In genomic region chr12:51217133-51217967, GRCh38 we compare ENCODE assay signal across 9 cellular contexts. TPM values are rescaled to one million over a fixed set of nuclear protein-coding genes. Genes with fewer than 3 reads are reported as not detected.
A peak's percentile ranks its signal among the peaks of the same experiment; 100 is the strongest.
DNase-seq lines count a peak whose midpoint lies in the region; ATAC-seq and TF ChIP-seq lines count a peak whose summit lies in the region.
"Had no signal": no experiment of that assay in that cellular context is flagged by ENCODE, and none has a peak within 500 bp of the region (broad histone marks: within the 10 kb centered on the region; RNA-seq: fewer than 3 reads in every experiment).

No MANE protein-coding gene starts in this region.

- H3K4me1 Mint-ChIP-seq in activated naive CD8-positive, alpha-beta T cell treated with anti-CD3 and anti-CD28 coated beads, Interleukin-2, amount 10 ng/mL, durations not matched to agents 7 days and 5 days = peaks cover 8% of the 10 kb centered on the region

- peak overlapping the region; percentile 67 for H3K4ac ChIP-seq in trophoblast cell (ENCODE audit: low read depth, low read length)

- H2BK5ac ChIP-seq in trophoblast cell (ENCODE audit: low read depth, low read length, poor library complexity) = peak overlapping the region; percentile 83

- peak overlapping the region; percentile 59 for H2AFZ ChIP-seq in trophoblast cell (ENCODE audit: insufficient read depth, low read length, poor library complexity)

- no peak overlapping the region for H2BK12ac ChIP-seq in trophoblast cell (ENCODE audit: low read length)

- peaks cover 14% of the 10 kb centered on the region for H3K4me1 ChIP-seq in cardiac muscle cell (ENCODE audit: low read depth)
- H3K4me1 ChIP-seq in trophoblast cell (ENCODE audit: control insufficient read depth in 1 of 2, insufficient read depth in 2 of 2, low read length in 2 of 2) = peaks cover 4 to 10% of the 10 kb centered on the region in 2 experiments

- peak overlapping the region; percentile 53 for H4K8ac ChIP-seq in trophoblast cell (ENCODE audit: low read depth, low read length)

- H3K14ac ChIP-seq in trophoblast cell (ENCODE audit: low read length) = peak overlapping the region; percentile 91

- peaks cover 2% of the 10 kb centered on the region for H3K79me2 ChIP-seq in trophoblast cell (ENCODE audit: control insufficient read depth, insufficient read depth, low read length, poor library complexity)

- DNase-seq in DMS53 (lab: John Stamatoyannopoulos, UW) (peak; percentile 77), DMS53 treated with DMSO at 0.1 percent for 48 hours (lab: John Stamatoyannopoulos, UW; ENCODE audit: unreplicated experiment) (no peak), SK-N-MC (ENCODE audit: low read depth, low spot score) (no peak), cardiac muscle cell (ENCODE audit: low read depth in 1 of 2, low spot score in 1 of 2) (peak; percentile 17 to 66), trophoblast cell (peak in 1 of 2 donors; percentile 23)
- DNase-seq in activated naive CD8-positive, alpha-beta T cell treated with anti-CD3 and anti-CD28 coated beads, Interleukin-2, amount 10 ng/mL, durations not matched to agents 7 days and 5 days = peak; percentile 63

- H3K18ac ChIP-seq in trophoblast cell (ENCODE audit: low read length) = peak overlapping the region; percentile 77

- H3K27ac ChIP-seq in SK-N-MC = peak overlapping the region; percentile 89
- peak overlapping the region; percentile 81 for H3K27ac ChIP-seq in cardiac muscle cell
- peak overlapping the region; percentile 51 for H3K27ac ChIP-seq in trophoblast cell (ENCODE audit: low read depth, low read length)
- H3K27ac ChIP-seq: C4-2B had no signal

- H2AK5ac ChIP-seq in trophoblast cell (ENCODE audit: low read length) = no peak overlapping the region

- POLR2A ChIA-PET in activated naive CD8-positive, alpha-beta T cell treated with anti-CD3 and anti-CD28 coated beads, Interleukin-2, amount 10 ng/mL, durations not matched to agents 7 days and 5 days (lab: Charles Lee) = interaction anchor here (0.6 to 3.7 kb wide), 9 partner anchors 22 to 699 kb away, joined by 3 to 46 read pairs (median 5); partner anchors contain the start of genes CSRNP2, DAZAP2 and LETMD1

- no peak overlapping the region for H3K23ac ChIP-seq in trophoblast cell (ENCODE audit: low read length)

- peak overlapping the region; percentile 71 for H3K4me3 Mint-ChIP-seq in activated naive CD8-positive, alpha-beta T cell treated with anti-CD3 and anti-CD28 coated beads, Interleukin-2, amount 10 ng/mL, durations not matched to agents 7 days and 5 days

- TF ChIP-seq CTCF in cardiac muscle cell (IDR thresholded peaks at IDR 0.05; ENCODE audit: low read depth, low read length) = peak; percentile 21

- ATAC-seq in HG03025 (IDR thresholded peaks at IDR 0.05; ENCODE audit: low FRiP score, unreplicated experiment) (peak; percentile 32), HG03196 (IDR thresholded peaks at IDR 0.05; ENCODE audit: unreplicated experiment) (no peak)
- peak; percentile 46 for ATAC-seq in activated naive CD8-positive, alpha-beta T cell treated with anti-CD3 and anti-CD28 coated beads, Interleukin-2, amount 10 ng/mL, durations not matched to agents 7 days and 5 days (ENCODE audit: low read depth)

- peaks cover 2% of the 10 kb centered on the region for H3K36me3 Mint-ChIP-seq in activated naive CD8-positive, alpha-beta T cell treated with anti-CD3 and anti-CD28 coated beads, Interleukin-2, amount 10 ng/mL, durations not matched to agents 7 days and 5 days

- peak overlapping the region; percentile 74 for H4K91ac ChIP-seq in trophoblast cell (ENCODE audit: low read depth, low read length)

- H3K4me2 ChIP-seq in trophoblast cell (ENCODE audit: low read length) = peak overlapping the region; percentile 80

- H3K27me3 ChIP-seq in cardiac muscle cell (no peaks in the 10 kb centered on the region), trophoblast cell (ENCODE audit: insufficient read depth, low read length) (no peaks in the 10 kb centered on the region)

- no peaks in the 10 kb centered on the region for H3K27me3 Mint-ChIP-seq in activated naive CD8-positive, alpha-beta T cell treated with anti-CD3 and anti-CD28 coated beads, Interleukin-2, amount 10 ng/mL, durations not matched to agents 7 days and 5 days

- H3K9ac ChIP-seq in SK-N-MC (ENCODE audit: insufficient read length) (peak overlapping the region; percentile 96), trophoblast cell (ENCODE audit: low read length) (peak overlapping the region; percentile 81)

- H3K4me3 ChIP-seq in SK-N-MC (peak overlapping the region; percentile 93), cardiac muscle cell (peak overlapping the region; percentile 92), trophoblast cell (ENCODE audit: low read depth, low read length) (peak overlapping the region; percentile 85)

- H3K27ac Mint-ChIP-seq in activated naive CD8-positive, alpha-beta T cell treated with anti-CD3 and anti-CD28 coated beads, Interleukin-2, amount 10 ng/mL, durations not matched to agents 7 days and 5 days = peak overlapping the region; percentile 67

- H3K9me3 Mint-ChIP-seq in activated naive CD8-positive, alpha-beta T cell treated with anti-CD3 and anti-CD28 coated beads, Interleukin-2, amount 10 ng/mL, durations not matched to agents 7 days and 5 days = no peaks in the 10 kb centered on the region

- H3K9me3 ChIP-seq in SK-N-MC (ENCODE audit: low read depth, low read length) (no peaks in the 10 kb centered on the region), cardiac muscle cell (ENCODE audit: low read depth) (no peaks in the 10 kb centered on the region), trophoblast cell (ENCODE audit: insufficient read depth, low read depth, low read length) (no peaks in the 10 kb centered on the region)

- peaks cover 9% of the 10 kb centered on the region for H3K79me1 ChIP-seq in trophoblast cell (ENCODE audit: low read length)

- H4K12ac ChIP-seq in trophoblast cell (ENCODE audit: low read depth, low read length) = peak overlapping the region; percentile 74

- WGBS in trophoblast cell (ENCODE audit: extremely low coverage, insufficient coverage, insufficient read length) = no CpG with 5 or more reads among the region's 81 CpGs

- peaks cover 8% of the 10 kb centered on the region for H3K36me3 ChIP-seq in SK-N-MC (ENCODE audit: insufficient read depth, low read length)
- no peaks in the 10 kb centered on the region for H3K36me3 ChIP-seq in cardiac muscle cell
- no peaks in the 10 kb centered on the region for H3K36me3 ChIP-seq in trophoblast cell (ENCODE audit: control insufficient read depth in 1 of 2, insufficient read depth in 2 of 2, low read length in 2 of 2)

- H2BK120ac ChIP-seq in trophoblast cell (ENCODE audit: insufficient read depth, low read length, poor library complexity) = peak overlapping the region; percentile 87

RNA-seq across cellular contexts. Expression of gene POU6F1, which starts 0.5 kb away (rescaled TPM):
- total RNA-seq in activated naive CD8-positive, alpha-beta T cell treated with anti-CD3 and anti-CD28 coated beads, Interleukin-2, amount 10 ng/mL, durations not matched to agents 7 days and 5 days = 10 to 100 TPM; 20.6 to 21.8 TPM
- 1.5 and 3.8 TPM in 2 replicates for total RNA-seq in cardiac muscle cell
- 3.4 and 6.6 TPM in 2 replicates for polyA plus RNA-seq in cardiac muscle cell
- 4.6 and 5.9 TPM in 2 replicates for polyA plus RNA-seq in trophoblast cell (2013)

RNA-seq across cellular contexts. Expression of gene DAZAP2, which starts 21.3 kb away (rescaled TPM):
- 100 to 1,000 TPM; 237 to 249 TPM for total RNA-seq in activated naive CD8-positive, alpha-beta T cell treated with anti-CD3 and anti-CD28 coated beads, Interleukin-2, amount 10 ng/mL, durations not matched to agents 7 days and 5 days
- total RNA-seq in cardiac muscle cell = 105 and 131 TPM in 2 replicates
- polyA plus RNA-seq in cardiac muscle cell = 147 and 191 TPM in 2 replicates
- polyA plus RNA-seq in trophoblast cell (2013) = 132 and 144 TPM in 2 replicates

RNA-seq across cellular contexts. Expression of gene TFCP2, which starts 44.4 kb away (rescaled TPM):
- total RNA-seq in activated naive CD8-positive, alpha-beta T cell treated with anti-CD3 and anti-CD28 coated beads, Interleukin-2, amount 10 ng/mL, durations not matched to agents 7 days and 5 days = 10 to 100 TPM; 33.6 to 35.4 TPM
- total RNA-seq in cardiac muscle cell = 8.2 and 12.2 TPM in 2 replicates
- 17.0 and 26.6 TPM in 2 replicates for polyA plus RNA-seq in cardiac muscle cell
- polyA plus RNA-seq in trophoblast cell (2013) = 19.4 and 20.9 TPM in 2 replicates

RNA-seq across cellular contexts. Expression of gene SMAGP, which starts 52.9 kb away (rescaled TPM):
- 1 to 10 TPM; 4.1 to 5.6 TPM for total RNA-seq in activated naive CD8-positive, alpha-beta T cell treated with anti-CD3 and anti-CD28 coated beads, Interleukin-2, amount 10 ng/mL, durations not matched to agents 7 days and 5 days
- total RNA-seq in cardiac muscle cell = 3.0 and 5.5 TPM in 2 replicates
- 4.7 and 6.7 TPM in 2 replicates for polyA plus RNA-seq in cardiac muscle cell
- polyA plus RNA-seq in trophoblast cell (2013) = 119 and 122 TPM in 2 replicates

Comparison
In these comparisons a context has a peak if more than half of its experiments do, and no peak if none do; other contexts are left out.
1. DNase-seq: peak in DMS53 (single experiment), activated naive CD8-positive, alpha-beta T cell treated with anti-CD3 and anti-CD28 coated beads, Interleukin-2, amount 10 ng/mL, durations not matched to agents 7 days and 5 days (single experiment) and cardiac muscle cell (2 of 2); none in DMS53 treated with DMSO at 0.1 percent for 48 hours (single experiment) and SK-N-MC (single experiment).
2. Peak in every context shown above with its lines, with median percentiles within 50 percentile points of each other: H3K27ac ChIP-seq and H3K4me3 ChIP-seq.